Comparison of ENCODE assay signal across 29 cellular contexts in genomic region chr13:113041821-113042335, GRCh38.
"Had no signal": no experiment of that assay in that cellular context is flagged by ENCODE, and none has a peak within 500 bp of the region (broad histone marks: within the 10 kb centered on the region; RNA-seq: fewer than 3 reads in every experiment).

No MANE protein-coding gene starts in this region.

- H3K9me3 ChIP-seq: adrenal gland, ascending aorta, left lung, lower lobe of right lung, mucosa of descending colon, neutrophil, sigmoid colon, testis, transverse colon, uterus had no signal

- DNase-seq: activated CD4-positive, alpha-beta T cell treated with anti-CD3 and anti-CD28 coated beads for 48 hours; activated CD4-positive, alpha-beta T cell treated with anti-CD3 and anti-CD28 coated beads, Interleukin-2, amount 50 U/mL, for 48 hours; activated CD8-positive, alpha-beta memory T cell treated with anti-CD3 and anti-CD28 coated beads, Interleukin-2, amount 50 U/mL, for 4 hours; activated effector memory CD4-positive, alpha-beta T cell treated with anti-CD3 and anti-CD28 coated beads, Interleukin-2, amount 50 U/mL, for 16 hours; activated naive CD4-positive, alpha-beta T cell treated with anti-CD3 and anti-CD28 coated beads for 36 hours; activated naive CD8-positive, alpha-beta T cell treated with anti-CD3 and anti-CD28 coated beads for 36 hours; activated T-cell treated with anti-CD3 and anti-CD28 coated beads, Interleukin-2, amount 50 U/mL, for 1 hour; adrenal gland; endodermal cell; foreskin fibroblast; kidney glomerular epithelial cell; lower lobe of right lung; mesendoderm; mucosa of descending colon; sigmoid colon; stimulated activated CD4-positive, alpha-beta T cell treated with anti-CD3 and anti-CD28 coated beads, Interleukin-15, amount 100 ng/mL, for 24 hours; stimulated activated CD4-positive, alpha-beta T cell treated with anti-CD3 and anti-CD28 coated beads, Interleukin-2, amount 100 ng/mL, for 24 hours; stimulated activated naive B cell treated with anti-CD40 and anti-IgM and Interleukin-4, amounts not matched to agents 10 μg/mL and 1 μg/mL and 100 μg/mL, for 72 hours; T1000; testis; transverse colon; uterus; WERI-Rb-1 had no signal

- H3K4me3 ChIP-seq: adrenal gland, ascending aorta, cardiac muscle cell, left lung, lower lobe of right lung, mucosa of descending colon, sigmoid colon, testis, transverse colon, uterus had no signal

- H3K27me3 ChIP-seq: adrenal gland, ascending aorta, left lung, testis, transverse colon, uterus had no signal

- H3K4me1 ChIP-seq: adrenal gland, lower lobe of right lung, sigmoid colon, transverse colon, uterus had no signal

- H3K36me3 ChIP-seq: adrenal gland, ascending aorta, cardiac muscle cell, neutrophil, sigmoid colon, transverse colon, uterus had no signal

- H3K27ac ChIP-seq: adrenal gland, cardiac muscle cell, left lung, lower lobe of right lung, neutrophil, sigmoid colon, testis, transverse colon, uterus, WERI-Rb-1 had no signal

- ATAC-seq: activated CD4-positive, CD25-positive, alpha-beta regulatory T cell treated with anti-CD3 and anti-CD28 coated beads, Interleukin-2, amount 50 U/mL, for 24 hours; esophagus mucosa; left lung; mucosa of descending colon; stimulated activated naive B cell treated with anti-CD40 and anti-IgM and Interleukin-4, amounts not matched to agents 10 μg/mL and 1 μg/mL and 100 μg/mL, for 72 hours had no signal
